10 cellular contexts compared by ENCODE assay signal in genomic region chr11:95339554-95339953, GRCh38.
DNase-seq lines count a peak whose midpoint lies in the region; ATAC-seq and TF ChIP-seq lines count a peak whose summit lies in the region.
"Had no signal": no experiment of that assay in that cellular context is flagged by ENCODE, and none has a peak within 500 bp of the region (broad histone marks: within the 10 kb centered on the region; RNA-seq: fewer than 3 reads in every experiment).

No MANE protein-coding gene starts in this region.

- peaks cover 7 to 23% of the 10 kb centered on the region in 2 donors for H3K4me1 Mint-ChIP-seq in stimulated activated naive B cell treated with anti-CD40 and anti-IgM and Interleukin-4, amounts not matched to agents 10 μg/mL and 1 μg/mL and 100 μg/mL, for 72 hours

- H3K27me3 Mint-ChIP-seq in stimulated activated naive B cell treated with anti-CD40 and anti-IgM and Interleukin-4, amounts not matched to agents 10 μg/mL and 1 μg/mL and 100 μg/mL, for 72 hours, result no peaks in the 10 kb centered on the region

- H3K9me3 ChIP-seq in esophagus muscularis mucosa (no peaks in the 10 kb centered on the region), SK-N-SH (no peaks in the 10 kb centered on the region)

- no peaks in the 10 kb centered on the region for H3K36me3 ChIP-seq in esophagus muscularis mucosa
- no peaks in the 10 kb centered on the region for H3K36me3 ChIP-seq in SK-N-SH (replicated peaks in 1 of 2; ENCODE audit: control insufficient read depth in 1 of 2, insufficient read depth in 2 of 2, low read length in 1 of 2)

- TF ChIP-seq CTCF in esophagus muscularis mucosa (IDR thresholded peaks at IDR 0.05), result no peak
- TF ChIP-seq CTCF in SK-N-SH (IDR thresholded peaks at IDR 0.05), result no peak

- peak overlapping the region; percentile 82 to 88 (median 86) for H3K27ac ChIP-seq in esophagus muscularis mucosa (replicated peaks in 1 of 4)
- H3K27ac ChIP-seq in SK-N-SH (ENCODE audit: low read depth in 2 of 2, low read length in 1 of 2), result no peak overlapping the region
- H3K27ac ChIP-seq: HL-60 had no signal

- TF ChIP-seq EP300 in esophagus muscularis mucosa (IDR thresholded peaks at IDR 0.05), result no peak
- TF ChIP-seq EP300 in SK-N-SH (IDR thresholded peaks at IDR 0.05; ENCODE audit: borderline replicate concordance in 1 of 2, low read depth in 1 of 2, low read length in 1 of 2), result no peak

- H3K36me3 Mint-ChIP-seq in stimulated activated naive B cell treated with anti-CD40 and anti-IgM and Interleukin-4, amounts not matched to agents 10 μg/mL and 1 μg/mL and 100 μg/mL, for 72 hours, result no peaks in the 10 kb centered on the region

- H3K27ac Mint-ChIP-seq in stimulated activated naive B cell treated with anti-CD40 and anti-IgM and Interleukin-4, amounts not matched to agents 10 μg/mL and 1 μg/mL and 100 μg/mL, for 72 hours, result no peak overlapping the region

- H4K20me1 ChIP-seq in SK-N-SH (ENCODE audit: insufficient read depth), result no peaks in the 10 kb centered on the region

- no peak overlapping the region for H3K4me3 Mint-ChIP-seq in stimulated activated naive B cell treated with anti-CD40 and anti-IgM and Interleukin-4, amounts not matched to agents 10 μg/mL and 1 μg/mL and 100 μg/mL, for 72 hours

- no peak overlapping the region for H3K4me2 ChIP-seq in SK-N-SH

- TF ChIP-seq POLR2A in esophagus muscularis mucosa (IDR thresholded peaks at IDR 0.05; ENCODE audit: low read depth), result no peak

- H3K79me2 ChIP-seq in SK-N-SH (ENCODE audit: insufficient read depth), result no peaks in the 10 kb centered on the region

- H3K9me3 Mint-ChIP-seq in stimulated activated naive B cell treated with anti-CD40 and anti-IgM and Interleukin-4, amounts not matched to agents 10 μg/mL and 1 μg/mL and 100 μg/mL, for 72 hours, result no peaks in the 10 kb centered on the region

- POLR2A ChIA-PET in SK-N-SH (lab: Yijun Ruan, JAX), result no interaction called here

- peak; percentile 64 for DNase-seq in esophagus muscularis mucosa (ENCODE audit: extremely low spot score)
- DNase-seq in stimulated activated naive B cell treated with anti-CD40 and anti-IgM and Interleukin-4, amounts not matched to agents 10 μg/mL and 1 μg/mL and 100 μg/mL, for 72 hours, result no peak
- no peak for DNase-seq in SK-N-SH
- DNase-seq in A172 (ENCODE audit: low spot score), result no peak
- no peak for DNase-seq in NCI-H82 (lab: John Stamatoyannopoulos, UW)
- DNase-seq: NCI-H2081 had no signal

- H3K9me2 ChIP-seq in SK-N-SH, result no peaks in the 10 kb centered on the region

- H3K9ac ChIP-seq in SK-N-SH, result no peak overlapping the region

- H3F3A ChIP-seq in SK-N-SH (replicated peaks; ENCODE audit: insufficient read depth), result no peaks in the 10 kb centered on the region

- TF ChIP-seq RAD21 in SK-N-SH (IDR thresholded peaks at IDR 0.05; ENCODE audit: low read length), result no peak

- intact Hi-C loops in esophagus muscularis mucosa (cut with DNase I), result loop anchor here (5.0 to 10.0 kb wide), 3 partner anchors 175 to 363 kb away; no protein-coding TSS in a partner anchor

- peak; percentile 36 for ATAC-seq in GM18907 (IDR thresholded peaks at IDR 0.05; ENCODE audit: unreplicated experiment)
- ATAC-seq in HG02938 (IDR thresholded peaks at IDR 0.05; ENCODE audit: unreplicated experiment), result peak; percentile 40
- ATAC-seq in stimulated activated naive B cell treated with anti-CD40 and anti-IgM and Interleukin-4, amounts not matched to agents 10 μg/mL and 1 μg/mL and 100 μg/mL, for 72 hours (replicated peaks), result peak; percentile 14
- ATAC-seq in HG02642 (IDR thresholded peaks at IDR 0.05; ENCODE audit: poor library complexity, unreplicated experiment), result no peak

- no peak overlapping the region for H3K4me3 ChIP-seq in esophagus muscularis mucosa
- no peak overlapping the region for H3K4me3 ChIP-seq in SK-N-SH (ENCODE audit: low read depth in 2 of 2, low read length in 1 of 2)

- H3K4me1 ChIP-seq in esophagus muscularis mucosa, result peaks cover 33 to 52% (median 43%) of the 10 kb centered on the region in 4 donors
- H3K4me1 ChIP-seq in SK-N-SH (ENCODE audit: control insufficient read depth in 1 of 2, insufficient read depth in 2 of 2, low read depth in 1 of 2, low read length in 1 of 2), result peaks cover 0 to 9% of the 10 kb centered on the region in 2 experiments; a peak in 2 of 4 replicates

- H2AFZ ChIP-seq in SK-N-SH (ENCODE audit: low read depth), result no peak overlapping the region

- H3K27me3 ChIP-seq in esophagus muscularis mucosa (no peaks in the 10 kb centered on the region), SK-N-SH (ENCODE audit: insufficient read depth) (no peaks in the 10 kb centered on the region)

- CTCF ChIA-PET in SK-N-SH (lab: Yijun Ruan, JAX), result no interaction called here

TF ChIP-seq in SK-N-SH, 30 proteins besides CTCF, POLR2A, EP300 and RAD21:
- TF ChIP-seq TAF1 (IDR thresholded peaks at IDR 0.05; ENCODE audit: borderline replicate concordance, low read depth, low read length) (no peak), SMC3 (IDR thresholded peaks at IDR 0.05; ENCODE audit: low read depth, low read length) (no peak), FOSL2 (IDR thresholded peaks at IDR 0.05; ENCODE audit: borderline replicate concordance, low read depth) (no peak), RFX5 (IDR thresholded peaks at IDR 0.05; ENCODE audit: low read length) (no peak), FOXM1 (IDR thresholded peaks at IDR 0.05; ENCODE audit: low read depth) (no peak), PBX3 (IDR thresholded peaks at IDR 0.05) (no peak), GABPA (IDR thresholded peaks at IDR 0.05; ENCODE audit: low read depth) (no peak), EZH2phosphoT487 (IDR thresholded peaks at IDR 0.05; ENCODE audit: borderline replicate concordance, low read depth) (no peak), ZBTB33 (IDR thresholded peaks at IDR 0.05; ENCODE audit: borderline replicate concordance, low read depth) (no peak), ELF1 (IDR thresholded peaks at IDR 0.05) (no peak)
- TF ChIP-seq, protein P1, sequence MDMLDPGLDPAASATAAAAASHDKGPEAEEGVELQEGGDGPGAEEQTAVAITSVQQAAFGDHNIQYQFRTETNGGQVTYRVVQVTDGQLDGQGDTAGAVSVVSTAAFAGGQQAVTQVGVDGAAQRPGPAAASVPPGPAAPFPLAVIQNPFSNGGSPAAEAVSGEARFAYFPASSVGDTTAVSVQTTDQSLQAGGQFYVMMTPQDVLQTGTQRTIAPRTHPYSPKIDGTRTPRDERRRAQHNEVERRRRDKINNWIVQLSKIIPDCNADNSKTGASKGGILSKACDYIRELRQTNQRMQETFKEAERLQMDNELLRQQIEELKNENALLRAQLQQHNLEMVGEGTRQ (IDR thresholded peaks at IDR 0.05; ENCODE audit: borderline replicate concordance, low read depth, low read length), result no peak

Comparison
In these comparisons a context has a peak if more than half of its experiments do, and no peak if none do; other contexts are left out.
1. H3K27ac ChIP-seq: peak in esophagus muscularis mucosa (4 of 4); none in SK-N-SH (0 of 2).